17 cellular contexts compared by ENCODE assay signal in genomic region chr9:121858788-121859187, GRCh38.
"Had no signal": no experiment of that assay in that cellular context is flagged by ENCODE, and none has a peak within 500 bp of the region (broad histone marks: within the 10 kb centered on the region; RNA-seq: fewer than 3 reads in every experiment).

No MANE protein-coding gene starts in this region.

- H3K9me3 ChIP-seq: left ventricle myocardium inferior, mucosa of descending colon, tibial nerve, uterus had no signal

- H3K27me3 ChIP-seq: tibial nerve, uterus had no signal

- H3K9me3 Mint-ChIP-seq: activated CD4-positive, alpha-beta memory T cell treated with anti-CD3 and anti-CD28 coated beads, Interleukin-2, amount 10 ng/mL, durations not matched to agents 7 days and 5 days; naive B cell; neural crest cell; stimulated activated naive CD8-positive, alpha-beta T cell treated with anti-CD3 and anti-CD28 coated beads, Interleukin-15, Interleukin-2, amounts not matched to agents 100 ng/mL and 50 ng/mL, for 24 hours had no signal

- H3K27ac ChIP-seq: left ventricle myocardium inferior, tibial nerve had no signal

- ATAC-seq: activated CD8-positive, alpha-beta memory T cell treated with anti-CD3 and anti-CD28 coated beads, Interleukin-2, amount 10 ng/mL, durations not matched to agents 7 days and 5 days; mucosa of descending colon had no signal

- H3K36me3 ChIP-seq: left ventricle myocardium inferior, uterus had no signal

- H3K4me3 ChIP-seq: left ventricle myocardium inferior, mucosa of descending colon, tibial nerve, uterus had no signal

- H3K4me3 Mint-ChIP-seq: activated CD4-positive, alpha-beta memory T cell treated with anti-CD3 and anti-CD28 coated beads, Interleukin-2, amount 10 ng/mL, durations not matched to agents 7 days and 5 days; activated CD8-positive, alpha-beta memory T cell treated with anti-CD3 and anti-CD28 coated beads, Interleukin-2, amount 10 ng/mL, durations not matched to agents 7 days and 5 days; activated naive CD8-positive, alpha-beta T cell; naive B cell; neural crest cell; stimulated activated naive CD8-positive, alpha-beta T cell treated with anti-CD3 and anti-CD28 coated beads, Interleukin-15, Interleukin-2, amounts not matched to agents 100 ng/mL and 50 ng/mL, for 24 hours had no signal

- H3K36me3 Mint-ChIP-seq: activated CD8-positive, alpha-beta memory T cell treated with anti-CD3 and anti-CD28 coated beads, Interleukin-2, amount 10 ng/mL, durations not matched to agents 7 days and 5 days; activated naive CD8-positive, alpha-beta T cell; naive B cell had no signal

- DNase-seq: activated CD4-positive, alpha-beta memory T cell treated with anti-CD3 and anti-CD28 coated beads, Interleukin-2, amount 10 ng/mL, durations not matched to agents 7 days and 5 days; activated CD4-positive, alpha-beta T cell treated with anti-CD3 and anti-CD28 coated beads for 48 hours; activated CD4-positive, CD25-positive, alpha-beta regulatory T cell; activated CD8-positive, alpha-beta memory T cell treated with anti-CD3 and anti-CD28 coated beads, Interleukin-2, amount 10 ng/mL, durations not matched to agents 7 days and 5 days; kidney; left ventricle myocardium inferior; mammary epithelial cell; mucosa of descending colon; naive B cell; stimulated activated CD4-positive, alpha-beta T cell treated with anti-CD3 and anti-CD28 coated beads, Interleukin-12 subunit alpha, Interleukin-12 subunit beta, amount 100 ng/mL, for 4 hours; stimulated activated CD4-positive, alpha-beta T cell treated with anti-CD3 and anti-CD28 coated beads, Interleukin-1b, Interleukin-23, amount 100 ng/mL, for 48 hours; SW 1271; uterus had no signal

- H3K27ac Mint-ChIP-seq: activated CD4-positive, alpha-beta memory T cell treated with anti-CD3 and anti-CD28 coated beads, Interleukin-2, amount 10 ng/mL, durations not matched to agents 7 days and 5 days; activated CD8-positive, alpha-beta memory T cell treated with anti-CD3 and anti-CD28 coated beads, Interleukin-2, amount 10 ng/mL, durations not matched to agents 7 days and 5 days; activated naive CD8-positive, alpha-beta T cell; naive B cell; stimulated activated naive CD8-positive, alpha-beta T cell treated with anti-CD3 and anti-CD28 coated beads, Interleukin-15, Interleukin-2, amounts not matched to agents 100 ng/mL and 50 ng/mL, for 24 hours had no signal

- H3K27me3 Mint-ChIP-seq: activated CD4-positive, alpha-beta memory T cell treated with anti-CD3 and anti-CD28 coated beads, Interleukin-2, amount 10 ng/mL, durations not matched to agents 7 days and 5 days; activated CD8-positive, alpha-beta memory T cell treated with anti-CD3 and anti-CD28 coated beads, Interleukin-2, amount 10 ng/mL, durations not matched to agents 7 days and 5 days; activated naive CD8-positive, alpha-beta T cell; stimulated activated naive CD8-positive, alpha-beta T cell treated with anti-CD3 and anti-CD28 coated beads, Interleukin-15, Interleukin-2, amounts not matched to agents 100 ng/mL and 50 ng/mL, for 24 hours had no signal

- H3K4me1 Mint-ChIP-seq: activated CD4-positive, alpha-beta memory T cell treated with anti-CD3 and anti-CD28 coated beads, Interleukin-2, amount 10 ng/mL, durations not matched to agents 7 days and 5 days; activated CD8-positive, alpha-beta memory T cell treated with anti-CD3 and anti-CD28 coated beads, Interleukin-2, amount 10 ng/mL, durations not matched to agents 7 days and 5 days had no signal
